ENCODE assay signal across 1 cellular context in the genomic region with DNA sequence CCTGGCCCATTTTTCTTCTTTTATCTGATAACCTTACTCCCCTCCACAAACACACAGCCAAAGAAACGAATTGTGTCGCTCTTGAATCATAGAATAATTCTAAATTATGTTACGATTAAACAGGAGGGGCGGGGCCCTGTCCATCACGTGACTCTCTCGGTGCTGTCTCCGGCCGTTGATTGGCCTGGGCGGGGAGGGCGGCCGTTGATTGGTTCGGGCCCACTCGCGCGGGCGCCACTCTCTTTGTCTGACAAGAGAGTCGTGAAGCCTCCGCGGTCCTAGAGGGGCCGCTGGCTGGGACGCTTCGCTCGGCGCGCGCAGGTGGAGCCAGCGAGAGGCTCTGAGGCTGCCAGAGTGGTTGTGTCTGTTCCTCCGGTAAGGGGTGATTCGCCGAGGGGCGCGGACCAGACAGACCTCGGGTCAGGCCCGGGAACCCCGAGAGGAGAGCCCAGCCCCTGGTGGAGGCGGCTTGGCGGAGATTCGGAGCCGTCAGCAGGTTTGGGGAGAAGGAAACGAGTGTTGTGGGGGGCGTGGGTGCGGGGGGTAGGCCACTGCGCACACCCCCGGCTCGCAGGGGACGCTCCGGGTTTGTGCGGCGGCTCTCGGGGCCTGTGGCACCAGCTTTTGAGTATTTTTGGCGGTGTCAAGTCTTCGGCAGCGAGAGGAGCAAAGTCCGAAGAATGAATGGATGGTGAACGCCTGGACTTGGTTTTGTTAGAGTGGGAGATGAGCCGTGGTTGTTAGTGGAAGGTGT.
TF ChIP-seq lines count a peak whose summit lies in the region.

Gene ZNF789, plus strand, starts transcription at position 330 of the 754 bp plus-strand sequence. CDS start 3,567 bp downstream, outside the sequence.

TF ChIP-seq in K562, 482 proteins besides CTCF, POLR2A, EP300 and RAD21 (continued from another document and continues in another):
- no peak for TF ChIP-seq ZNF785 (CRISPR knock-in tag; IDR thresholded peaks at IDR 0.05)
- TF ChIP-seq ELF4 (CRISPR knock-in tag; IDR thresholded peaks at IDR 0.05) = peak; percentile 40; the same call in 1 of the 2 replicates
- TF ChIP-seq CHCHD3 (CRISPR knock-in tag; IDR thresholded peaks at IDR 0.05) = peak; percentile 44; the same call in 1 of the 2 replicates
- no peak for TF ChIP-seq DMBX1 (CRISPR knock-in tag; IDR thresholded peaks at IDR 0.05; ENCODE audit: borderline replicate concordance)
- peak; percentile 79 for TF ChIP-seq NR2C1 (IDR thresholded peaks at IDR 0.05)
- TF ChIP-seq NR2C1 (tag; IDR thresholded peaks at IDR 0.05) = no peak
- 0 out of 2 replicates have a peak, but pooled peaks have one; percentile 28 for TF ChIP-seq GTF2A2 (tag; IDR thresholded peaks at IDR 0.05)
- peak; percentile 81 for TF ChIP-seq ZNF12 (CRISPR knock-in tag; IDR thresholded peaks at IDR 0.05)
- TF ChIP-seq SIN3A (IDR thresholded peaks at IDR 0.05; ENCODE audit: borderline replicate concordance in 2 of 2, control insufficient read depth in 1 of 2, low read depth in 2 of 2, low read length in 2 of 2) = peak in 1 of 2 experiments; percentile 87; a peak in 1 of 4 replicates
- peak; percentile 64; the same call in 1 of the 2 replicates for TF ChIP-seq ZFX (CRISPR knock-in tag; IDR thresholded peaks at IDR 0.05)
- TF ChIP-seq CBFA2T2 (conservative IDR thresholded peaks at IDR 0.05) = peak; percentile 94
- TF ChIP-seq MITF (IDR thresholded peaks at IDR 0.05) = peak; percentile 51; the same call in 1 of the 2 replicates
- TF ChIP-seq TAF1 (IDR thresholded peaks at IDR 0.05; ENCODE audit: control insufficient read depth, extremely low read depth, insufficient read depth, low read length, severe bottlenecking) = peak; percentile 96
- TF ChIP-seq RBFOX2 (IDR thresholded peaks at IDR 0.05; ENCODE audit: low read depth, low read length) = peak; percentile 96
- TF ChIP-seq HBP1 (CRISPR knock-in tag; IDR thresholded peaks at IDR 0.05) = peak; percentile 96
- peak; percentile 87 for TF ChIP-seq C11orf30 (IDR thresholded peaks at IDR 0.05; ENCODE audit: low read depth)
- TF ChIP-seq MBD2 (IDR thresholded peaks at IDR 0.05; ENCODE audit: borderline replicate concordance, low read depth) = peak; percentile 82
- no peak for TF ChIP-seq SMARCA4 (IDR thresholded peaks at IDR 0.05)
- TF ChIP-seq ARID3A (IDR thresholded peaks at IDR 0.05; ENCODE audit: borderline replicate concordance, low read depth, low read length) = peak; percentile 94
- no peak for TF ChIP-seq NR1H2 (CRISPR knock-in tag; IDR thresholded peaks at IDR 0.05)
- peak; percentile 89 for TF ChIP-seq TBP (optimal IDR thresholded peaks at IDR 0.05; ENCODE audit: low read depth, low read length)
- peak; percentile 72; the same call in 1 of the 2 replicates for TF ChIP-seq OTX1 (CRISPR knock-in tag; IDR thresholded peaks at IDR 0.05)
- 0 out of 2 replicates have a peak, but pooled peaks have one; percentile 35 for TF ChIP-seq ZNF232 (CRISPR knock-in tag; IDR thresholded peaks at IDR 0.05)
- peak; percentile 80; the same call in 1 of the 2 replicates for TF ChIP-seq HLTF (IDR thresholded peaks at IDR 0.05)
- TF ChIP-seq, protein P1, sequence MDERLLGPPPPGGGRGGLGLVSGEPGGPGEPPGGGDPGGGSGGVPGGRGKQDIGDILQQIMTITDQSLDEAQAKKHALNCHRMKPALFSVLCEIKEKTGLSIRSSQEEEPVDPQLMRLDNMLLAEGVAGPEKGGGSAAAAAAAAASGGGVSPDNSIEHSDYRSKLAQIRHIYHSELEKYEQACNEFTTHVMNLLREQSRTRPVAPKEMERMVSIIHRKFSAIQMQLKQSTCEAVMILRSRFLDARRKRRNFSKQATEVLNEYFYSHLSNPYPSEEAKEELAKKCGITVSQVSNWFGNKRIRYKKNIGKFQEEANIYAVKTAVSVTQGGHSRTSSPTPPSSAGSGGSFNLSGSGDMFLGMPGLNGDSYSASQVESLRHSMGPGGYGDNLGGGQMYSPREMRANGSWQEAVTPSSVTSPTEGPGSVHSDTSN (CRISPR knock-in tag; IDR thresholded peaks at IDR 0.05; ENCODE audit: low read depth) = peak; percentile 15; the same call in 1 of the 2 replicates
- TF ChIP-seq, protein P1 (tag; conservative IDR thresholded peaks at IDR 0.05; ENCODE audit: low read depth) = peak; percentile 86
- peak; percentile 87 for TF ChIP-seq PCBP1 (IDR thresholded peaks at IDR 0.05; ENCODE audit: low read depth, low read length, poor library complexity, severe bottlenecking)
- peak; percentile 56; the same call in 1 of the 2 replicates for TF ChIP-seq MAX (CRISPR knock-in tag; IDR thresholded peaks at IDR 0.05)
- peak; percentile 65; the same call in 1 of the 2 replicates for TF ChIP-seq FOXJ2 (tag; IDR thresholded peaks at IDR 0.05)
- peak; percentile 88 for TF ChIP-seq RBBP5 (IDR thresholded peaks at IDR 0.05; ENCODE audit: borderline replicate concordance, insufficient read depth, low read length, poor library complexity, severe bottlenecking)
- TF ChIP-seq GTF2F1 (IDR thresholded peaks at IDR 0.05; ENCODE audit: low read depth, low read length) = peak; percentile 36; the same call in 1 of the 2 replicates
- TF ChIP-seq ESRRA (IDR thresholded peaks at IDR 0.05; ENCODE audit: borderline replicate concordance, low read depth) = 0 out of 2 replicates have a peak, but pooled peaks have one; percentile 29
- TF ChIP-seq CHD2 (IDR thresholded peaks at IDR 0.05; ENCODE audit: low read depth, low read length) = peak; percentile 71; the same call in 1 of the 2 replicates
- peak in 1 of 2 experiments; percentile 92; a peak in 2 of 4 replicates for TF ChIP-seq HDAC1 (IDR thresholded peaks at IDR 0.05)
- peak; percentile 65 for TF ChIP-seq PHF20 (IDR thresholded peaks at IDR 0.05; ENCODE audit: partially characterized antibody)
- peak; percentile 84 for TF ChIP-seq TAF9B (IDR thresholded peaks at IDR 0.05; ENCODE audit: partially characterized antibody)
- TF ChIP-seq ZNF431 (CRISPR knock-in tag; IDR thresholded peaks at IDR 0.05) = 0 out of 2 replicates have a peak, but pooled peaks have one; percentile 16
- peak; percentile 84; the same call in 1 of the 2 replicates for TF ChIP-seq PHF8 (IDR thresholded peaks at IDR 0.05; ENCODE audit: borderline replicate concordance, low read length)
- TF ChIP-seq HDAC3 (IDR thresholded peaks at IDR 0.05; ENCODE audit: borderline replicate concordance, partially characterized antibody) = peak; percentile 42
- TF ChIP-seq, protein P2, sequence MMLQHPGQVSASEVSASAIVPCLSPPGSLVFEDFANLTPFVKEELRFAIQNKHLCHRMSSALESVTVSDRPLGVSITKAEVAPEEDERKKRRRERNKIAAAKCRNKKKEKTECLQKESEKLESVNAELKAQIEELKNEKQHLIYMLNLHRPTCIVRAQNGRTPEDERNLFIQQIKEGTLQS (IDR thresholded peaks at IDR 0.05) = peak; percentile 56
- TF ChIP-seq, protein P2 (CRISPR knock-in tag; conservative IDR thresholded peaks at IDR 0.05) = no peak; the same call in 1 of the 2 replicates
- TF ChIP-seq, protein P3, sequence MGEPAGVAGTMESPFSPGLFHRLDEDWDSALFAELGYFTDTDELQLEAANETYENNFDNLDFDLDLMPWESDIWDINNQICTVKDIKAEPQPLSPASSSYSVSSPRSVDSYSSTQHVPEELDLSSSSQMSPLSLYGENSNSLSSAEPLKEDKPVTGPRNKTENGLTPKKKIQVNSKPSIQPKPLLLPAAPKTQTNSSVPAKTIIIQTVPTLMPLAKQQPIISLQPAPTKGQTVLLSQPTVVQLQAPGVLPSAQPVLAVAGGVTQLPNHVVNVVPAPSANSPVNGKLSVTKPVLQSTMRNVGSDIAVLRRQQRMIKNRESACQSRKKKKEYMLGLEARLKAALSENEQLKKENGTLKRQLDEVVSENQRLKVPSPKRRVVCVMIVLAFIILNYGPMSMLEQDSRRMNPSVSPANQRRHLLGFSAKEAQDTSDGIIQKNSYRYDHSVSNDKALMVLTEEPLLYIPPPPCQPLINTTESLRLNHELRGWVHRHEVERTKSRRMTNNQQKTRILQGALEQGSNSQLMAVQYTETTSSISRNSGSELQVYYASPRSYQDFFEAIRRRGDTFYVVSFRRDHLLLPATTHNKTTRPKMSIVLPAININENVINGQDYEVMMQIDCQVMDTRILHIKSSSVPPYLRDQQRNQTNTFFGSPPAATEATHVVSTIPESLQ (CRISPR knock-in tag; IDR thresholded peaks at IDR 0.05) = peak; percentile 38; the same call in 1 of the 2 replicates
- TF ChIP-seq ZNF347 (CRISPR knock-in tag; IDR thresholded peaks at IDR 0.05; ENCODE audit: low read depth) = 0 out of 2 replicates have a peak, but pooled peaks have one; percentile 48
- no peak for TF ChIP-seq ZC3H11A (IDR thresholded peaks at IDR 0.05; ENCODE audit: low read depth, low read length)
- TF ChIP-seq, protein P4, sequence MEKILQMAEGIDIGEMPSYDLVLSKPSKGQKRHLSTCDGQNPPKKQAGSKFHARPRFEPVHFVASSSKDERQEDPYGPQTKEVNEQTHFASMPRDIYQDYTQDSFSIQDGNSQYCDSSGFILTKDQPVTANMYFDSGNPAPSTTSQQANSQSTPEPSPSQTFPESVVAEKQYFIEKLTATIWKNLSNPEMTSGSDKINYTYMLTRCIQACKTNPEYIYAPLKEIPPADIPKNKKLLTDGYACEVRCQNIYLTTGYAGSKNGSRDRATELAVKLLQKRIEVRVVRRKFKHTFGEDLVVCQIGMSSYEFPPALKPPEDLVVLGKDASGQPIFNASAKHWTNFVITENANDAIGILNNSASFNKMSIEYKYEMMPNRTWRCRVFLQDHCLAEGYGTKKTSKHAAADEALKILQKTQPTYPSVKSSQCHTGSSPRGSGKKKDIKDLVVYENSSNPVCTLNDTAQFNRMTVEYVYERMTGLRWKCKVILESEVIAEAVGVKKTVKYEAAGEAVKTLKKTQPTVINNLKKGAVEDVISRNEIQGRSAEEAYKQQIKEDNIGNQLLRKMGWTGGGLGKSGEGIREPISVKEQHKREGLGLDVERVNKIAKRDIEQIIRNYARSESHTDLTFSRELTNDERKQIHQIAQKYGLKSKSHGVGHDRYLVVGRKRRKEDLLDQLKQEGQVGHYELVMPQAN (IDR thresholded peaks at IDR 0.05; ENCODE audit: borderline replicate concordance) = peak; percentile 96
- TF ChIP-seq, protein P5, sequence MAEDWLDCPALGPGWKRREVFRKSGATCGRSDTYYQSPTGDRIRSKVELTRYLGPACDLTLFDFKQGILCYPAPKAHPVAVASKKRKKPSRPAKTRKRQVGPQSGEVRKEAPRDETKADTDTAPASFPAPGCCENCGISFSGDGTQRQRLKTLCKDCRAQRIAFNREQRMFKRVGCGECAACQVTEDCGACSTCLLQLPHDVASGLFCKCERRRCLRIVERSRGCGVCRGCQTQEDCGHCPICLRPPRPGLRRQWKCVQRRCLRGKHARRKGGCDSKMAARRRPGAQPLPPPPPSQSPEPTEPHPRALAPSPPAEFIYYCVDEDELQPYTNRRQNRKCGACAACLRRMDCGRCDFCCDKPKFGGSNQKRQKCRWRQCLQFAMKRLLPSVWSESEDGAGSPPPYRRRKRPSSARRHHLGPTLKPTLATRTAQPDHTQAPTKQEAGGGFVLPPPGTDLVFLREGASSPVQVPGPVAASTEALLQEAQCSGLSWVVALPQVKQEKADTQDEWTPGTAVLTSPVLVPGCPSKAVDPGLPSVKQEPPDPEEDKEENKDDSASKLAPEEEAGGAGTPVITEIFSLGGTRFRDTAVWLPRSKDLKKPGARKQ (CRISPR knock-in tag; IDR thresholded peaks at IDR 0.05) = no peak
- 0 out of 2 replicates have a peak, but pooled peaks have one; percentile 5 for TF ChIP-seq GATA2 (CRISPR knock-in tag; IDR thresholded peaks at IDR 0.05)
- no peak for TF ChIP-seq BRF1 (IDR thresholded peaks at IDR 0.05; ENCODE audit: borderline replicate concordance, extremely low read depth, insufficient read length)
- peak; percentile 9; the same call in 1 of the 2 replicates for TF ChIP-seq FOXJ3 (CRISPR knock-in tag; IDR thresholded peaks at IDR 0.05)
